8 cellular contexts compared by ENCODE assay signal in genomic region chr2:85888020-85888744, GRCh38. TPM values are rescaled to one million over a fixed set of nuclear protein-coding genes. Genes with fewer than 3 reads are reported as not detected.
A peak's percentile ranks its signal among the peaks of the same experiment; 100 is the strongest.
DNase-seq lines count a peak whose midpoint lies in the region; ATAC-seq and TF ChIP-seq lines count a peak whose summit lies in the region.

No MANE protein-coding gene starts in this region.

- CTCF ChIA-PET in RWPE1 (lab: Yijun Ruan, JAX) = interaction anchor here (0.6 to 2.6 kb wide), 16 partner anchors 16 to 303 kb away, joined by 3 to 12 read pairs (median 4); no protein-coding TSS in a partner anchor

- DNase-seq in ACHN (peak; percentile 12), RWPE1 (ENCODE audit: low spot score) (peak; percentile 20), iPS DF 6.9 (ENCODE audit: low read depth, low spot score) (no peak)
- DNase-seq in activated naive CD8-positive, alpha-beta T cell treated with anti-CD3 and anti-CD28 coated beads, Interleukin-2, amount 50 U/mL, for 24 hours = peak; percentile 48

- H3K36me3 ChIP-seq in iPS DF 6.9 (ENCODE audit: control insufficient read depth, insufficient read depth, low read length) (no peaks in the 10 kb centered on the region), skeletal muscle tissue (ENCODE audit: control insufficient read depth in 3 of 3, insufficient read depth in 3 of 3, low read length in 3 of 3) (no peaks in the 10 kb centered on the region)

- in situ Hi-C loops in ACHN (cut with HindIII; ENCODE audit: low pct_ligation_motif_present, low pct_unique_long_range_greater_than_20kb, low sequenced_read_pairs) = no loop called here

- no CpG with 5 or more reads among the region's 57 CpGs for WGBS in iPS DF 6.9 (ENCODE audit: insufficient coverage, insufficient read length)

- H3K36me3 Mint-ChIP-seq in activated naive CD8-positive, alpha-beta T cell treated with anti-CD3 and anti-CD28 coated beads, Interleukin-2, amount 50 U/mL, for 24 hours (ENCODE audit: low read depth) = peaks cover 4% of the 10 kb centered on the region

- peak overlapping the region; percentile 88 for H3K4me3 ChIP-seq in iPS DF 6.9 (ENCODE audit: low read length)
- H3K4me3 ChIP-seq in skeletal muscle tissue (ENCODE audit: low read length in 3 of 3) = peak overlapping the region; percentile 85 to 92 (median 86)

- peaks cover 71% of the 10 kb centered on the region for H3K4me1 Mint-ChIP-seq in activated naive CD8-positive, alpha-beta T cell treated with anti-CD3 and anti-CD28 coated beads, Interleukin-2, amount 50 U/mL, for 24 hours

- no peak for TF ChIP-seq CTCF in RWPE1 (conservative IDR thresholded peaks at IDR 0.05; ENCODE audit: low read depth)

- H3K4me1 ChIP-seq in iPS DF 6.9 (ENCODE audit: control insufficient read depth, insufficient read depth, low read length) = no peaks in the 10 kb centered on the region
- peaks cover 26 to 43% (median 37%) of the 10 kb centered on the region in 3 donors for H3K4me1 ChIP-seq in skeletal muscle tissue (ENCODE audit: control insufficient read depth in 3 of 3, insufficient read depth in 3 of 3, low read length in 3 of 3)

- no peaks in the 10 kb centered on the region for H3K9me3 ChIP-seq in iPS DF 6.9 (ENCODE audit: control insufficient read depth, insufficient read depth, low read length)
- H3K9me3 ChIP-seq in skeletal muscle tissue (ENCODE audit: control insufficient read depth in 3 of 3, low read length in 3 of 3) = no peaks in the 10 kb centered on the region

- ATAC-seq in GM19372 (IDR thresholded peaks at IDR 0.05; ENCODE audit: low read depth, unreplicated experiment) (peak; percentile 8), HG02981 (IDR thresholded peaks at IDR 0.05; ENCODE audit: unreplicated experiment) (no peak), HG03159 (IDR thresholded peaks at IDR 0.05; ENCODE audit: unreplicated experiment) (no peak)
- peak; percentile 42 for ATAC-seq in activated naive CD8-positive, alpha-beta T cell treated with anti-CD3 and anti-CD28 coated beads, Interleukin-2, amount 50 U/mL, for 24 hours

- peak overlapping the region; percentile 85 for H3K27ac Mint-ChIP-seq in activated naive CD8-positive, alpha-beta T cell treated with anti-CD3 and anti-CD28 coated beads, Interleukin-2, amount 50 U/mL, for 24 hours

- H3K27me3 Mint-ChIP-seq in activated naive CD8-positive, alpha-beta T cell treated with anti-CD3 and anti-CD28 coated beads, Interleukin-2, amount 50 U/mL, for 24 hours = no peaks in the 10 kb centered on the region

- peak overlapping the region; percentile 79 for H3K4me3 Mint-ChIP-seq in activated naive CD8-positive, alpha-beta T cell treated with anti-CD3 and anti-CD28 coated beads, Interleukin-2, amount 50 U/mL, for 24 hours

- H3K27ac ChIP-seq in RWPE1 (peak overlapping the region; percentile 74), iPS DF 6.9 (ENCODE audit: low read length) (no peak overlapping the region), skeletal muscle tissue (ENCODE audit: low read depth, low read length) (peak overlapping the region; percentile 50)

- H3K27me3 ChIP-seq in iPS DF 6.9 (ENCODE audit: control insufficient read depth, insufficient read depth, low read length) (no peaks in the 10 kb centered on the region), skeletal muscle tissue (ENCODE audit: control insufficient read depth in 3 of 3, insufficient read depth in 3 of 3, low read length in 3 of 3) (no peaks in the 10 kb centered on the region)

- peaks cover 3% of the 10 kb centered on the region for H3K9me3 Mint-ChIP-seq in activated naive CD8-positive, alpha-beta T cell treated with anti-CD3 and anti-CD28 coated beads, Interleukin-2, amount 50 U/mL, for 24 hours

- peak overlapping the region; percentile 77 to 87 (median 79) for H3K9ac ChIP-seq in skeletal muscle tissue (ENCODE audit: low read depth in 1 of 3, low read length in 3 of 3)

- POLR2A ChIA-PET in RWPE1 (lab: Yijun Ruan, JAX; ENCODE audit: low non-redundant PET) = no interaction called here

RNA-seq across cellular contexts. Expression of gene ST3GAL5, which starts 0.6 kb away (rescaled TPM):
- total RNA-seq in skeletal muscle tissue = 24.5 TPM

Comparison
In these comparisons a context has a peak if more than half of its experiments do, and no peak if none do; other contexts are left out.
1. ATAC-seq: peak in GM19372 (single experiment) and activated naive CD8-positive, alpha-beta T cell treated with anti-CD3 and anti-CD28 coated beads, Interleukin-2, amount 50 U/mL, for 24 hours (single experiment); none in HG02981 (single experiment) and HG03159 (single experiment).